In the genomic region with DNA sequence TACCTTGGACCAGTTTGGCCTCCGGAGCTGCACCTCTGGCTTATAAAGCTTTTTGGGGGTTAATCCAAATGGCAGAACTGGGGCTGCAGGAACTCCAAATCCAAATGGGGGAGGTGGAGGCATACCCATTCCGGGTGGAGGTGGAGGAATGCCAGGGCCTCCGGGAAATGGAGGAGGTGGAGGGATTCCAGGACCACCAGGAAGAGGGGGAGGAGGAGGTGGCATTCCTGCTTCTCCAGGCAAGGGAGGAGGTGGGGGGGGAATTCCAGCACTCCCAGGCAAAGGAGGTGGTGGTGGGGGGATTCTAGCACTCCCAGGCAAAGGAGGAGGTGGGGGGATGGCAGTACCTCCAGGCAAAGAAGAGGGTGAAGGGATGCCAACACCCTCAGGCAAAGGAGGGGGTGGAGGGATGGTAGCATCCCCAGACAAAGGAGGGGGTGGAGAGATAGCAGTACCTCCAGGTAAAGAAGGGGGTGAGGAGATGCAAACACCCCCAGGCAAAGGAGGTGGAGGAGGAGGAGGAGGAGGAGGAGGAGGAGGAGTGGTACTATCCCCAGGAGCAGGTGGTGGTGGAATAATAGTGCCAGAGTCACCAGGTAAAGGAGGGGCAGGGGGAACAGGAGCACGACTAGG, we compare ENCODE assay signal across 2 cellular contexts.
TF ChIP-seq lines count a peak whose summit lies in the region.

No MANE protein-coding gene starts in this region.

TF ChIP-seq in endothelial cell of umbilical vein, 7 proteins besides CTCF, POLR2A, EP300 and RAD21:
- no peak for TF ChIP-seq GATA2 (IDR thresholded peaks at IDR 0.05; ENCODE audit: insufficient read depth, insufficient read length, low read depth, low read length)
- no peak for TF ChIP-seq FOS (IDR thresholded peaks at IDR 0.05; ENCODE audit: borderline replicate concordance, insufficient read depth, low read length)
- TF ChIP-seq MAX (IDR thresholded peaks at IDR 0.05; ENCODE audit: insufficient read depth, insufficient read length): no peak
- no peak for TF ChIP-seq JUN (IDR thresholded peaks at IDR 0.05; ENCODE audit: borderline replicate concordance, insufficient read depth, insufficient read length, low read depth)
- no peak for TF ChIP-seq POLR2AphosphoS5 (IDR thresholded peaks at IDR 0.05; ENCODE audit: insufficient read depth, low read depth, low read length)

TF ChIP-seq in SK-N-SH treated with all-trans-retinoic acid at 6 μM for 48 hours, 23 proteins besides CTCF, POLR2A, EP300 and RAD21:
- TF ChIP-seq TCF4 (CRISPR knock-in tag; IDR thresholded peaks at IDR 0.05; ENCODE audit: borderline replicate concordance): no peak
- TF ChIP-seq ZNF8 (CRISPR knock-in tag; IDR thresholded peaks at IDR 0.05): no peak
- TF ChIP-seq ZFP3 (CRISPR knock-in tag; IDR thresholded peaks at IDR 0.05): no peak
- no peak for TF ChIP-seq ARNTL (CRISPR knock-in tag; IDR thresholded peaks at IDR 0.05; ENCODE audit: borderline replicate concordance, low read depth)
- no peak for TF ChIP-seq RARB (CRISPR knock-in tag; IDR thresholded peaks at IDR 0.05)
- TF ChIP-seq PATZ1 (CRISPR knock-in tag; IDR thresholded peaks at IDR 0.05; ENCODE audit: borderline replicate concordance): no peak
- TF ChIP-seq GLIS3 (CRISPR knock-in tag; IDR thresholded peaks at IDR 0.05): no peak
- no peak for TF ChIP-seq ZFP30 (CRISPR knock-in tag; IDR thresholded peaks at IDR 0.05)
- TF ChIP-seq, protein P1, sequence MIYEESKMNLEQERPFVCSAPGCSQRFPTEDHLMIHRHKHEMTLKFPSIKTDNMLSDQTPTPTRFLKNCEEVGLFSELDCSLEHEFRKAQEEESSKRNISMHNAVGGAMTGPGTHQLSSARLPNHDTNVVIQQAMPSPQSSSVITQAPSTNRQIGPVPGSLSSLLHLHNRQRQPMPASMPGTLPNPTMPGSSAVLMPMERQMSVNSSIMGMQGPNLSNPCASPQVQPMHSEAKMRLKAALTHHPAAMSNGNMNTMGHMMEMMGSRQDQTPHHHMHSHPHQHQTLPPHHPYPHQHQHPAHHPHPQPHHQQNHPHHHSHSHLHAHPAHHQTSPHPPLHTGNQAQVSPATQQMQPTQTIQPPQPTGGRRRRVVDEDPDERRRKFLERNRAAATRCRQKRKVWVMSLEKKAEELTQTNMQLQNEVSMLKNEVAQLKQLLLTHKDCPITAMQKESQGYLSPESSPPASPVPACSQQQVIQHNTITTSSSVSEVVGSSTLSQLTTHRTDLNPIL (CRISPR knock-in tag; IDR thresholded peaks at IDR 0.05; ENCODE audit: low read depth): no peak
- TF ChIP-seq SNAI2 (CRISPR knock-in tag; IDR thresholded peaks at IDR 0.05): no peak
- TF ChIP-seq POU6F1 (CRISPR knock-in tag; IDR thresholded peaks at IDR 0.05; ENCODE audit: borderline replicate concordance, low read depth): no peak
- TF ChIP-seq PPARA (CRISPR knock-in tag; IDR thresholded peaks at IDR 0.05; ENCODE audit: borderline replicate concordance): no peak
- TF ChIP-seq BACH2 (CRISPR knock-in tag; IDR thresholded peaks at IDR 0.05; ENCODE audit: borderline replicate concordance): no peak
- TF ChIP-seq CSRNP3 (CRISPR knock-in tag; IDR thresholded peaks at IDR 0.05): no peak
- no peak for TF ChIP-seq TOX (CRISPR knock-in tag; IDR thresholded peaks at IDR 0.05; ENCODE audit: borderline replicate concordance)
- no peak for TF ChIP-seq TSHZ2 (CRISPR knock-in tag; IDR thresholded peaks at IDR 0.05)
- TF ChIP-seq ZNF565 (CRISPR knock-in tag; conservative IDR thresholded peaks at IDR 0.05; ENCODE audit: low read depth): no peak
- TF ChIP-seq ZNF70 (CRISPR knock-in tag; IDR thresholded peaks at IDR 0.05): no peak
- TF ChIP-seq OSR1 (CRISPR knock-in tag; IDR thresholded peaks at IDR 0.05): no peak
